Comparison of ENCODE assay signal across 22 cellular contexts in genomic region chr13:72985610-72986009, GRCh38.
"Had no signal": no experiment of that assay in that cellular context is flagged by ENCODE, and none has a peak within 500 bp of the region (broad histone marks: within the 10 kb centered on the region; RNA-seq: fewer than 3 reads in every experiment).

No MANE protein-coding gene starts in this region.

- H3K4me1 ChIP-seq: SJSA1 had no signal

- H3K4me3 ChIP-seq: MG63, SJSA1, SK-N-MC had no signal

- H3K27me3 ChIP-seq: MG63, SJSA1 had no signal

- DNase-seq: IMR-90, Karpas-422, KG1, MG63, NCI-H1092, NCI-H1105 treated with DMSO at 0.1 percent for 48 hours, NCI-H1436, NCI-H187, NCI-H2029, NCI-H2081 treated with DMSO at 0.1 percent for 48 hours, NCI-H2171, NCI-H226, NCI-H446, NCI-H510A, NCI-H524 treated with DMSO at 0.1 percent for 48 hours, NCI-H69, NCI-H774, Right ventricle myocardium superior, RPMI8226, SIG-M5 had no signal

- H3K36me3 ChIP-seq: SJSA1 had no signal

- H3K27ac ChIP-seq: SJSA1, SK-N-MC had no signal

- H3K9me3 ChIP-seq: MG63, SJSA1 had no signal
